ENCODE assay signal across 36 cellular contexts in the genomic region with DNA sequence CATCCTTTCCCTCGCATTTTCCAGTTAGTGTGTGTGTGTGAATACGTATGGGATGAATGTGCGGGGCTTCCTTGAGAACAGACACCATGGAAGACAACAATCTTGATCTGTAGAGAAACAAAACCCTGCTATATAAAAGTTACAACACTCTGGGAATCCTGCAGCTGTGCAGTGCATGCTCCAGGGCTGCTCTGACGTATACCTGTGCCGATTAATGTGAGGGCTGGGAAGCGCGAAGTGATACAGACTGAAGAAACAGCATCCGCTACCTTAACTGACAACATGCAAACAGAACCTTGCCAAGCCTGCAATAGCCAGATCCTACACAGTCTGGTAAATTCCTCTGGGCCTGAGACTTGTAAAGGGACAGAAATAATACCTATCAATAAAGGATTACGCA.
"Had no signal": no experiment of that assay in that cellular context is flagged by ENCODE, and none has a peak within 500 bp of the region (broad histone marks: within the 10 kb centered on the region; RNA-seq: fewer than 3 reads in every experiment).

No MANE protein-coding gene starts in this region.

- H3K9ac ChIP-seq: KMS-11 had no signal

- H3K4me2 ChIP-seq: KMS-11 had no signal

- H3K27ac ChIP-seq: KMS-11 had no signal

- H3K36me3 ChIP-seq: MG63 had no signal

- DNase-seq: Karpas-422, Kasumi-1, MG63, MM.1S, MV-4-11, NCI-H1048, NCI-H1092, NCI-H1092 treated with DMSO at 0.1 percent for 48 hours, NCI-H1105, NCI-H1105 treated with DMSO at 0.1 percent for 48 hours, NCI-H1417, NCI-H1417 treated with DMSO at 0.1 percent for 48 hours, NCI-H1436, NCI-H1436 treated with DMSO at 0.1 percent for 48 hours, NCI-H146, NCI-H1694, NCI-H1694 treated with DMSO at 0.1 percent for 48 hours, NCI-H187, NCI-H187 treated with DMSO at 0.1 percent for 48 hours, NCI-H1930, NCI-H2029, NCI-H2029 treated with DMSO at 0.1 percent for 48 hours, NCI-H2081, NCI-H2081 treated with DMSO at 0.1 percent for 48 hours, NCI-H2107, NCI-H2171, NCI-H2171 treated with DMSO at 0.1 percent for 48 hours, NCI-H2227 treated with DMSO at 0.1 percent for 48 hours, NCI-H226, NCI-H345, NCI-H446, NCI-H446 treated with DMSO at 0.1 percent for 48 hours, NCI-H510A, NCI-H510A treated with DMSO at 0.1 percent for 48 hours, NCI-H524 had no signal

- H3K4me3 ChIP-seq: MG63 had no signal
